In the genomic region with DNA sequence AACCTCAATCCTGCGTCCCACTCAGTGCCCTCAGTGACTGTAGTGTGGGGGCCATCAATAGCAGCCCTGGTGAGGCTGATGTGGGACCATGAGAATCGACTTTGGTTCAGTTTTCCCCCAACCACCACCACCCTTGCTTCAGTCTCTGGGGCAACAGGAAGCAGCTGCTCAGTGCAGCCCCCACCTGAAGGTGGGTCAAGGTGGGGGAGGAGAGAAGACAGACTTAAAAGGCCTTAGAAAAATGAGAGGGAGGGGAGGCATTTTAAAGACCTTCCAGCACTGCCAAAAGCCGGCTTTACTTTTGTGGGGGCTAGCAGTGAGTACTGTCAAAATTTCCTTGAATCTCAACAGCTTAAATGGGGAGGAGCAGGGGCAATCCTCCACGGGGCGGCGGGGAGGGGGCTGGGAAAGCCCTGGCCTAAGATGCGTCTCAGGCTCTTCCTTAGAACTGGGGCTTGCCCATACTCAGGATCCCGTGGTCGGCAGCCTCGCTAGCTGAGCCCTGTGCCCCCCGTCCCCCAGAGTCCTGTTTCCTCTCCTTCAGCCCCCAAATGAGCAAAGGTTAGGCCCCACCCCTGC, we compare ENCODE assay signal across 8 cellular contexts. TPM values are rescaled to one million over a fixed set of nuclear protein-coding genes. Genes with fewer than 3 reads are reported as not detected.
DNase-seq lines count a peak whose midpoint lies in the region; TF ChIP-seq lines count a peak whose summit lies in the region.

No MANE protein-coding gene starts in this region.

- H3K9me3 ChIP-seq in breast epithelium: no peaks in the 10 kb centered on the region

- intact Hi-C loops in breast epithelium (cut with DNase I; ENCODE audit: low total_unique reads): loop anchor here (10.0 kb wide), 1 partner anchor 49 kb away; the partner anchor contains the start of gene PTGES3

- peaks cover 16% of the 10 kb centered on the region for H3K36me3 Mint-ChIP-seq in mesothelial cell of epicardium

- H3K27me3 ChIP-seq in BJ (ENCODE audit: control insufficient read depth, insufficient read depth, low read length) (no peaks in the 10 kb centered on the region), breast epithelium (no peaks in the 10 kb centered on the region)

- no peak for TF ChIP-seq POLR2A in breast epithelium (IDR thresholded peaks at IDR 0.05)

- H3K4me1 Mint-ChIP-seq in mesothelial cell of epicardium: peaks cover 58% of the 10 kb centered on the region

- POLR2A ChIA-PET in BJ (lab: Charles Lee): interaction anchor here (0.6 kb wide), 2 partner anchors 116 to 128 kb away, joined by 10 to 13 read pairs; no protein-coding TSS in a partner anchor

- peaks cover 8 to 25% of the 10 kb centered on the region in 2 donors for H3K4me1 ChIP-seq in breast epithelium

- TF ChIP-seq CTCF in BJ (IDR thresholded peaks at IDR 0.05; ENCODE audit: insufficient read depth, low read depth, low read length) (no peak), breast epithelium (IDR thresholded peaks at IDR 0.05) (no peak), mesothelial cell of epicardium (IDR thresholded peaks at IDR 0.05; ENCODE audit: unreplicated experiment) (no peak)

- no peaks in the 10 kb centered on the region for H3K27me3 Mint-ChIP-seq in mesothelial cell of epicardium (ENCODE audit: low read depth)

- peak overlapping the region; percentile 96 to 98 for H3K27ac ChIP-seq in breast epithelium

- DNase-seq in BJ (ENCODE audit: low read depth) (no peak), NAMALWA (ENCODE audit: low spot score) (peak; percentile 70), breast epithelium (ENCODE audit: low spot score in 2 of 2) (no peak), mesothelial cell of epicardium (ENCODE audit: low spot score in 2 of 2, unreplicated experiment in 2 of 2) (no peak), COLO668 (lab: John Stamatoyannopoulos, UW; ENCODE audit: unreplicated experiment) (no peak), HCEC 1CT (no peak)
- DNase-seq in stimulated activated CD4-positive, alpha-beta T cell treated with anti-CD3 and anti-CD28 coated beads, Interleukin-4, amount 100 ng/mL, for 24 hours: no peak
- DNase-seq in activated CD4-positive, alpha-beta T cell treated with anti-CD3 and anti-CD28 coated beads, Interleukin-2, amount 50 U/mL, for 48 hours: no peak

- peaks cover 14% of the 10 kb centered on the region for H3K36me3 ChIP-seq in BJ (ENCODE audit: control insufficient read depth, insufficient read depth, low read length)
- no peaks in the 10 kb centered on the region for H3K36me3 ChIP-seq in breast epithelium

- H3K4me3 ChIP-seq in BJ (ENCODE audit: low read depth, low read length) (peak overlapping the region; percentile 67), breast epithelium (peak overlapping the region; percentile 79 to 95 (median 83))

- H3K9me3 Mint-ChIP-seq in mesothelial cell of epicardium: no peaks in the 10 kb centered on the region

- H3K27ac Mint-ChIP-seq in mesothelial cell of epicardium: peak overlapping the region; percentile 98

- CTCF ChIA-PET in BJ (lab: Yijun Ruan, JAX): interaction anchor here (0.8 to 5.2 kb wide), 20 partner anchors 10 to 144 kb away, joined by 3 to 41 read pairs (median 6); partner anchors contain the start of gene ATP5F1B

- H3K4me3 Mint-ChIP-seq in mesothelial cell of epicardium: peak overlapping the region; percentile 88

RNA-seq across cellular contexts. Expression of gene BAZ2A, which starts 5.5 kb away (rescaled TPM):
- polyA plus RNA-seq in BJ (2011; rRNA removed): 45.3 and 65.1 TPM in 2 replicates
- polyA minus RNA-seq in BJ (2011; rRNA and poly(A)+ RNA removed): 78.2 and 103 TPM in 2 replicates
- total RNA-seq in breast epithelium (100 to 1,000 TPM in 1 of 3 donors, 10 to 100 TPM in 2; 80.2 to 104 (median 81.0) TPM), mesothelial cell of epicardium (99.4 to 107 TPM (median 105 TPM) in 3 replicates)

RNA-seq across cellular contexts. Expression of gene ATP5F1B, which starts 10.2 kb away (rescaled TPM):
- 852 and 1,032 TPM in 2 replicates for polyA plus RNA-seq in BJ (2011; rRNA removed)
- polyA minus RNA-seq in BJ (2011; rRNA and poly(A)+ RNA removed): 473 and 813 TPM in 2 replicates
- 100 to 1,000 TPM; 310 to 369 (median 328) TPM for total RNA-seq in breast epithelium
- 361 to 391 TPM (median 387 TPM) in 3 replicates for total RNA-seq in mesothelial cell of epicardium

RNA-seq across cellular contexts. Expression of gene PTGES3, which starts 52.5 kb away (rescaled TPM):
- 24.7 and 49.1 TPM in 2 replicates for polyA plus RNA-seq in BJ (2011; rRNA removed)
- polyA minus RNA-seq in BJ (2011; rRNA and poly(A)+ RNA removed): 10.9 and 22.7 TPM in 2 replicates
- 100 to 1,000 TPM in 2 of 3 donors, 10 to 100 TPM in 1; 85.0 to 134 (median 111) TPM for total RNA-seq in breast epithelium
- 155 to 161 TPM (median 157 TPM) in 3 replicates for total RNA-seq in mesothelial cell of epicardium
